1 cellular context compared by ENCODE assay signal in the genomic region with DNA sequence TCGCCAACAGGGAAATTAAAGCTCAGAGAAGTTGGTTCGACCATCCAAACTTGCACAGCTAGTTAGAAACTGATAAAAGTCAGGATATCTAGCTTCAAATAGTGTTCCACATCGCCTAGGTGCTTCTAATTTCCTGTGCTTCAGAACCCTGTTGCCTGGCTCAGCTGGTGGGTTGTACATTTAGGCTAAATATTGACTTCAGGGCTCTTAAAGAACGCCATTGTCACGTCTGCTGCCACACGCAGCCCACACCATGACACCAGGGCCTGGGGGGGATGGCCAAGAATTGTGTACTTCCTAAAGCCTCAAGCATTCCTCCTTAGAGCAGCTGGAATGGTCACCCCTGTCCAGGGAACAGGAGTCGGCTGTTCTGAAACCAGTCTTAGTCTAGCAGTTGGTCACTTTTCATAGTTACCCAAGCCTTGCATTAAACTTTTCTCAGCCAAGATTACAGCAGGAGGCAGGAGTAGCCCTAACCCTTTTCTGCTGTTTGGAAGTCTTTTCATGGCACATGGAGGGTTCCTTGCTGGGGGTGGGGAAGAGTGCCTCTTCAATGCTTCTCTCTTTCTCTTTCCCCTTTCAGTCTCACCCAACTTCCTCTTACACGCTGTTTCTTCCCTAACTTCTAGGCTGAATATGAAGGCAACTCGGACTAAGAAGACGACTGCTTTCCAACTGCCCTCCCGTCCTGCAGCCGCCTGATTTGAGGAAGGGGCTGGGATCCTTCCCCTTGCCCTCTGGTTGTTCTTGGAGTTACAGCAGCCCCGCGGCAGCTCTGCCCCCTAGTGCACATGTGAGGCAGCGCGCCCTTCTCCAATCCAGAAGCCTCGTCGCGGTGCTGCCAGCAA.
TF ChIP-seq lines count a peak whose summit lies in the region.

No MANE protein-coding gene starts in this region.

TF ChIP-seq in HepG2, 621 proteins besides CTCF, POLR2A, EP300 and RAD21 (continued from another document and continues in another):
- TF ChIP-seq, protein P1, sequence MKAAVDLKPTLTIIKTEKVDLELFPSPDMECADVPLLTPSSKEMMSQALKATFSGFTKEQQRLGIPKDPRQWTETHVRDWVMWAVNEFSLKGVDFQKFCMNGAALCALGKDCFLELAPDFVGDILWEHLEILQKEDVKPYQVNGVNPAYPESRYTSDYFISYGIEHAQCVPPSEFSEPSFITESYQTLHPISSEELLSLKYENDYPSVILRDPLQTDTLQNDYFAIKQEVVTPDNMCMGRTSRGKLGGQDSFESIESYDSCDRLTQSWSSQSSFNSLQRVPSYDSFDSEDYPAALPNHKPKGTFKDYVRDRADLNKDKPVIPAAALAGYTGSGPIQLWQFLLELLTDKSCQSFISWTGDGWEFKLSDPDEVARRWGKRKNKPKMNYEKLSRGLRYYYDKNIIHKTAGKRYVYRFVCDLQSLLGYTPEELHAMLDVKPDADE (CRISPR knock-in tag; IDR thresholded peaks at IDR 0.05) = no peak
- TF ChIP-seq SOX5 (CRISPR knock-in tag; IDR thresholded peaks at IDR 0.05; ENCODE audit: borderline replicate concordance) = peak; percentile 8; the same call in 1 of the 2 replicates
- TF ChIP-seq ZNF550 (CRISPR knock-in tag; IDR thresholded peaks at IDR 0.05; ENCODE audit: borderline replicate concordance) = no peak
- no peak for TF ChIP-seq HDAC6 (IDR thresholded peaks at IDR 0.05; ENCODE audit: low read depth, low read length)
- no peak for TF ChIP-seq SRF (IDR thresholded peaks at IDR 0.05; ENCODE audit: low read depth, low read length)
- TF ChIP-seq, protein P2, sequence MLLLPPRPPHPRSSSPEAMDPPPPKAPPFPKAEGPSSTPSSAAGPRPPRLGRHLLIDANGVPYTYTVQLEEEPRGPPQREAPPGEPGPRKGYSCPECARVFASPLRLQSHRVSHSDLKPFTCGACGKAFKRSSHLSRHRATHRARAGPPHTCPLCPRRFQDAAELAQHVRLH (CRISPR knock-in tag; IDR thresholded peaks at IDR 0.05; ENCODE audit: borderline replicate concordance, low read depth) = no peak
- TF ChIP-seq TBX2 (CRISPR knock-in tag; IDR thresholded peaks at IDR 0.05; ENCODE audit: borderline replicate concordance) = peak; percentile 37; the same call in 1 of the 2 replicates
- TF ChIP-seq ZNF33B (CRISPR knock-in tag; IDR thresholded peaks at IDR 0.05) = no peak
- TF ChIP-seq ZNF446 (CRISPR knock-in tag; IDR thresholded peaks at IDR 0.05) = no peak
- no peak for TF ChIP-seq ZNF564 (CRISPR knock-in tag; IDR thresholded peaks at IDR 0.05)
- 0 out of 2 replicates have a peak, but pooled peaks have one; percentile 38 for TF ChIP-seq RXRA (CRISPR knock-in tag; IDR thresholded peaks at IDR 0.05)
- TF ChIP-seq ZBTB8A (CRISPR knock-in tag; IDR thresholded peaks at IDR 0.05; ENCODE audit: borderline replicate concordance, low read depth) = peak; percentile 53; the same call in 1 of the 2 replicates
- no peak for TF ChIP-seq ZNF382 (CRISPR knock-in tag; IDR thresholded peaks at IDR 0.05; ENCODE audit: borderline replicate concordance)
- no peak for TF ChIP-seq ZNF850 (CRISPR knock-in tag; conservative IDR thresholded peaks at IDR 0.05)
- 0 out of 4 replicates have a peak, but pooled peaks of 1 of the 2 experiments have one; percentile 23 for TF ChIP-seq KLF16 (CRISPR knock-in tag; IDR thresholded peaks at IDR 0.05)
- peak; percentile 62 for TF ChIP-seq ZNF883 (CRISPR knock-in tag; IDR thresholded peaks at IDR 0.05; ENCODE audit: not compliant biosample characterization)
- TF ChIP-seq CREB3 (CRISPR knock-in tag; IDR thresholded peaks at IDR 0.05) = no peak
- 0 out of 2 replicates have a peak, but pooled peaks have one; percentile 57 for TF ChIP-seq ZNF230 (CRISPR knock-in tag; IDR thresholded peaks at IDR 0.05)
- TF ChIP-seq, protein P3, sequence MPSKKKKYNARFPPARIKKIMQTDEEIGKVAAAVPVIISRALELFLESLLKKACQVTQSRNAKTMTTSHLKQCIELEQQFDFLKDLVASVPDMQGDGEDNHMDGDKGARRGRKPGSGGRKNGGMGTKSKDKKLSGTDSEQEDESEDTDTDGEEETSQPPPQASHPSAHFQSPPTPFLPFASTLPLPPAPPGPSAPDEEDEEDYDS (CRISPR knock-in tag; IDR thresholded peaks at IDR 0.05) = no peak
- TF ChIP-seq BCL6 (CRISPR knock-in tag; IDR thresholded peaks at IDR 0.05) = peak; percentile 42; the same call in 1 of the 2 replicates
- no peak for TF ChIP-seq ZNF891 (CRISPR knock-in tag; IDR thresholded peaks at IDR 0.05)
- no peak for TF ChIP-seq ZKSCAN5 (CRISPR knock-in tag; IDR thresholded peaks at IDR 0.05)
- no peak; the same call in 1 of the 2 replicates for TF ChIP-seq ARHGAP35 (CRISPR knock-in tag; IDR thresholded peaks at IDR 0.05; ENCODE audit: borderline replicate concordance)
- no peak for TF ChIP-seq ZBTB14 (CRISPR knock-in tag; IDR thresholded peaks at IDR 0.05)
- TF ChIP-seq MAFK (conservative IDR thresholded peaks at IDR 0.05 in 1 of 2, IDR thresholded peaks at IDR 0.05 in 1 of 2; ENCODE audit: low read length in 2 of 2) = no peak
- TF ChIP-seq, protein P4, sequence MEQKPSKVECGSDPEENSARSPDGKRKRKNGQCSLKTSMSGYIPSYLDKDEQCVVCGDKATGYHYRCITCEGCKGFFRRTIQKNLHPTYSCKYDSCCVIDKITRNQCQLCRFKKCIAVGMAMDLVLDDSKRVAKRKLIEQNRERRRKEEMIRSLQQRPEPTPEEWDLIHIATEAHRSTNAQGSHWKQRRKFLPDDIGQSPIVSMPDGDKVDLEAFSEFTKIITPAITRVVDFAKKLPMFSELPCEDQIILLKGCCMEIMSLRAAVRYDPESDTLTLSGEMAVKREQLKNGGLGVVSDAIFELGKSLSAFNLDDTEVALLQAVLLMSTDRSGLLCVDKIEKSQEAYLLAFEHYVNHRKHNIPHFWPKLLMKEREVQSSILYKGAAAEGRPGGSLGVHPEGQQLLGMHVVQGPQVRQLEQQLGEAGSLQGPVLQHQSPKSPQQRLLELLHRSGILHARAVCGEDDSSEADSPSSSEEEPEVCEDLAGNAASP (CRISPR knock-in tag; IDR thresholded peaks at IDR 0.05; ENCODE audit: borderline replicate concordance) = 0 out of 2 replicates have a peak, but pooled peaks have one; percentile 22
- no peak for TF ChIP-seq ZC3H13 (CRISPR knock-in tag; IDR thresholded peaks at IDR 0.05)
- TF ChIP-seq ZNF687 (CRISPR knock-in tag; IDR thresholded peaks at IDR 0.05) = peak; percentile 59
- no peak for TF ChIP-seq KIAA2018 (CRISPR knock-in tag; IDR thresholded peaks at IDR 0.05; ENCODE audit: borderline replicate concordance)
- no peak for TF ChIP-seq SCMH1 (CRISPR knock-in tag; IDR thresholded peaks at IDR 0.05; ENCODE audit: borderline replicate concordance)
- TF ChIP-seq NFE2L1 (CRISPR knock-in tag; IDR thresholded peaks at IDR 0.05; ENCODE audit: borderline replicate concordance) = no peak
- no peak for TF ChIP-seq JUND (CRISPR knock-in tag; IDR thresholded peaks at IDR 0.05)
- no peak for TF ChIP-seq ZNF207 (IDR thresholded peaks at IDR 0.05; ENCODE audit: borderline replicate concordance)
- TF ChIP-seq NONO (IDR thresholded peaks at IDR 0.05) = no peak
- TF ChIP-seq NONO (CRISPR knock-in tag; conservative IDR thresholded peaks at IDR 0.05) = no peak
- TF ChIP-seq ZNF350 (CRISPR knock-in tag; IDR thresholded peaks at IDR 0.05; ENCODE audit: borderline replicate concordance, low read depth) = 0 out of 2 replicates have a peak, but pooled peaks have one; percentile 17
- no peak for TF ChIP-seq EHMT2 (IDR thresholded peaks at IDR 0.05; ENCODE audit: borderline replicate concordance, low read depth, low read length)
